ENCODE assay signal across 18 cellular contexts in the genomic region with DNA sequence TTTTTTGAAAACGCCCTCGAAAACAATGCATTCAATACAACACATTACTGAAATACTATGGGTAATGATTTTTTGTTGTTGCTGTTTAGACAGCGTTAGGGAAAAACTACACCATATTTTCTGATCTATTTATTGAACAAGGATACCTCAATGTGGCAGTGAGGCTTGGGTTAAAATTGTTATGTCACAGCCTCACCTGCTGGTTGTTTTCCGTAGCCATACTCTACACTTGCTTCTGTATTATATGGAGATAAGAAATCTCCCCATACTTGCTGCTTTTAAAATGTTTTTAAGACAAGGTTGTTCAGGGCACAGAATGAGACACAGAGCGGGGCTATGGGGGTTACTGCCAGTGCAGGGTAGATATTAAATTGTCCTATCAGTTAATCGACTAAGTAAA.
A peak's percentile ranks its signal among the peaks of the same experiment; 100 is the strongest.
DNase-seq lines count a peak whose midpoint lies in the region; ATAC-seq, FAIRE-seq and TF ChIP-seq lines count a peak whose summit lies in the region.
"Had no signal": no experiment of that assay in that cellular context is flagged by ENCODE, and none has a peak within 500 bp of the region (broad histone marks: within the 10 kb centered on the region; RNA-seq: fewer than 3 reads in every experiment).

No MANE protein-coding gene starts in this region.

- ATAC-seq in GM21529 (IDR thresholded peaks at IDR 0.05; ENCODE audit: unreplicated experiment) (peak; percentile 77), pancreas (peak; percentile 60 to 88 (median 78))
- ATAC-seq: activated T-helper 17 cell treated with anti-CD3 and anti-CD28 coated beads, Interleukin-2, amount 50 U/mL, for 72 hours had no signal

- FAIRE-seq in pancreas (lab: Jason Lieb, UNC) = no peak

- no peaks in the 10 kb centered on the region for H3K27me3 Mint-ChIP-seq in activated T-helper 2 cell treated with anti-CD3 and anti-CD28 coated beads, Interferon-gamma antibody, Interleukin-2, Interleukin-4, amounts not matched to agents 10 μg/mL and 5 μg/mL and 100 μg/mL, durations not matched to agents 14 hours and 24 hours and 36 hours (ENCODE audit: low read depth)
- H3K27me3 Mint-ChIP-seq: activated T-helper 17 cell treated with anti-CD3 and anti-CD28 coated beads, Interleukin-2, amount 50 U/mL, for 72 hours had no signal

- no peak overlapping the region for H3K4me3 Mint-ChIP-seq in activated T-helper 2 cell treated with anti-CD3 and anti-CD28 coated beads, Interferon-gamma antibody, Interleukin-2, Interleukin-4, amounts not matched to agents 10 μg/mL and 5 μg/mL and 100 μg/mL, durations not matched to agents 14 hours and 24 hours and 36 hours (ENCODE audit: low read depth)
- H3K4me3 Mint-ChIP-seq: activated T-helper 17 cell treated with anti-CD3 and anti-CD28 coated beads, Interleukin-2, amount 50 U/mL, for 72 hours; immature natural killer cell had no signal

- intact Hi-C loops in pancreas (cut with DNase I) = no loop called here
- intact Hi-C loops in lower leg skin (cut with DNase I; ENCODE audit: low total_unique reads) = no loop called here
- intact Hi-C loops in activated T-helper 2 cell treated with anti-CD3 and anti-CD28 coated beads, Interferon-gamma antibody, Interleukin-2, Interleukin-4, amounts not matched to agents 10 μg/mL and 5 μg/mL and 100 μg/mL, durations not matched to agents 14 hours and 24 hours and 36 hours (cut with micrococcal nuclease) = loop anchor here (5.0 kb wide), 1 partner anchor 256 kb away; no protein-coding TSS in a partner anchor

- H3K27me3 ChIP-seq in pancreas = no peaks in the 10 kb centered on the region
- H3K27me3 ChIP-seq: cardiac muscle cell, upper lobe of left lung had no signal

- WGBS in pancreas, 2 donors = 29 to 33% methylated on average over 6 of the region's 6 CpGs
- WGBS in lower leg skin, 2 donors = 65 to 72% methylated on average over 6 of the region's 6 CpGs

- no peaks in the 10 kb centered on the region for H3K36me3 ChIP-seq in pancreas
- H3K36me3 ChIP-seq: cardiac muscle cell, upper lobe of left lung had no signal

- DNase-seq in NCI-H345 (lab: John Stamatoyannopoulos, UW) (peak; percentile 0), NCI-H345 treated with DMSO at 0.1 percent for 48 hours (lab: John Stamatoyannopoulos, UW; ENCODE audit: unreplicated experiment) (no peak), SK-N-DZ (ENCODE audit: low spot score) (peak; percentile 7), pancreas (peak in 1 of 6 donors; percentile 23), HK-2 (ENCODE audit: unreplicated experiment) (no peak), lower leg skin (ENCODE audit: low spot score in 2 of 2) (no peak)
- DNase-seq in activated T-helper 2 cell treated with anti-CD3 and anti-CD28 coated beads, Interferon-gamma antibody, Interleukin-2, Interleukin-4, amounts not matched to agents 10 μg/mL and 5 μg/mL and 100 μg/mL, durations not matched to agents 14 hours and 24 hours and 36 hours (ENCODE audit: low spot score) = no peak
- DNase-seq: ACHN; activated CD4-positive, alpha-beta T cell treated with anti-CD3 and anti-CD28 coated beads for 4 hours; DND-41; immature natural killer cell; Karpas-422; NCI-H446 treated with DMSO at 0.1 percent for 48 hours; SW 1271; upper lobe of left lung had no signal

- no peaks in the 10 kb centered on the region for H3K4me1 ChIP-seq in pancreas
- H3K4me1 ChIP-seq: upper lobe of left lung had no signal

- no peaks in the 10 kb centered on the region for H3K9me3 ChIP-seq in pancreas
- H3K9me3 ChIP-seq: upper lobe of left lung had no signal

- H3K4me3 ChIP-seq in pancreas = no peak overlapping the region
- H3K4me3 ChIP-seq in lower leg skin (ENCODE audit: low read depth, poor library complexity, severe bottlenecking) = no peak overlapping the region
- H3K4me3 ChIP-seq: cardiac muscle cell, upper lobe of left lung had no signal

- no peaks in the 10 kb centered on the region for H3K36me3 Mint-ChIP-seq in activated T-helper 2 cell treated with anti-CD3 and anti-CD28 coated beads, Interferon-gamma antibody, Interleukin-2, Interleukin-4, amounts not matched to agents 10 μg/mL and 5 μg/mL and 100 μg/mL, durations not matched to agents 14 hours and 24 hours and 36 hours (ENCODE audit: low read depth)
- H3K36me3 Mint-ChIP-seq: immature natural killer cell had no signal

- no peak overlapping the region for H3K27ac ChIP-seq in pancreas
- H3K27ac ChIP-seq: cardiac muscle cell, upper lobe of left lung had no signal

- TF ChIP-seq POLR2A in lower leg skin (IDR thresholded peaks at IDR 0.05) = no peak

- no peak overlapping the region for H3K27ac Mint-ChIP-seq in activated T-helper 2 cell treated with anti-CD3 and anti-CD28 coated beads, Interferon-gamma antibody, Interleukin-2, Interleukin-4, amounts not matched to agents 10 μg/mL and 5 μg/mL and 100 μg/mL, durations not matched to agents 14 hours and 24 hours and 36 hours
- H3K27ac Mint-ChIP-seq: activated T-helper 17 cell treated with anti-CD3 and anti-CD28 coated beads, Interleukin-2, amount 50 U/mL, for 72 hours; immature natural killer cell had no signal

- no peaks in the 10 kb centered on the region for H3K4me1 Mint-ChIP-seq in activated T-helper 2 cell treated with anti-CD3 and anti-CD28 coated beads, Interferon-gamma antibody, Interleukin-2, Interleukin-4, amounts not matched to agents 10 μg/mL and 5 μg/mL and 100 μg/mL, durations not matched to agents 14 hours and 24 hours and 36 hours (ENCODE audit: low read depth)
- H3K4me1 Mint-ChIP-seq: activated T-helper 17 cell treated with anti-CD3 and anti-CD28 coated beads, Interleukin-2, amount 50 U/mL, for 72 hours; immature natural killer cell had no signal

- TF ChIP-seq CTCF in pancreas (IDR thresholded peaks at IDR 0.05) (peak in 1 of 4 donors; percentile 35), lower leg skin (IDR thresholded peaks at IDR 0.05) (no peak)

- H3K9me3 Mint-ChIP-seq in activated T-helper 2 cell treated with anti-CD3 and anti-CD28 coated beads, Interferon-gamma antibody, Interleukin-2, Interleukin-4, amounts not matched to agents 10 μg/mL and 5 μg/mL and 100 μg/mL, durations not matched to agents 14 hours and 24 hours and 36 hours = no peaks in the 10 kb centered on the region
- H3K9me3 Mint-ChIP-seq: activated T-helper 17 cell treated with anti-CD3 and anti-CD28 coated beads, Interleukin-2, amount 50 U/mL, for 72 hours; immature natural killer cell had no signal

Comparison
In these comparisons a context has a peak if more than half of its experiments do, and no peak if none do; other contexts are left out.
1. DNase-seq: peak in NCI-H345 (single experiment) and SK-N-DZ (single experiment); none in NCI-H345 treated with DMSO at 0.1 percent for 48 hours (single experiment), HK-2 (single experiment), lower leg skin (0 of 2) and activated T-helper 2 cell treated with anti-CD3 and anti-CD28 coated beads, Interferon-gamma antibody, Interleukin-2, Interleukin-4, amounts not matched to agents 10 μg/mL and 5 μg/mL and 100 μg/mL, durations not matched to agents 14 hours and 24 hours and 36 hours (single experiment).